1 cellular context compared by ENCODE assay signal in the genomic region with DNA sequence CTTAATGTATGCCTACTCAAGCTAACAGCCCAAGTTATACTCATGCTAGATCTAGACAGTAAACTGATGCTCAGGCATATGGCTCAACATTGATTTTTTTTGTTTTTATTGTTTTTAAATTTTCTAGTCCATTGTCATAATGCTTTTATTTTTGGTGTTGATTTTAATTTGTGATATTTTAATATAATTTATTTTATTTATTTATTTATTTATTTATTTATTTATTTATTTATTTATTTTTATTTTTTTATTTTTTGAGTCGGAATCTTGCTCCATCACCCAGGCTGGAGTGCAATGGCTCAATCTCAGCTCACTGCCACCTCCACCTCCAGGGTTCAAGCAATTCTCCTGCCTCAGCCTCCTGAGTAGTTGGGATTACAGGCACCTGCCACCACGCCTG.
TF ChIP-seq lines count a peak whose summit lies in the region.

No MANE protein-coding gene starts in this region.

TF ChIP-seq in HEK293, 187 proteins besides CTCF, POLR2A, EP300 and RAD21 (continued from another document):
- TF ChIP-seq ZXDB (tag by site-specific recombination; IDR thresholded peaks at IDR 0.05), result peak; percentile 43; the same call in 1 of the 2 replicates
- TF ChIP-seq ZNF266 (tag by site-specific recombination; IDR thresholded peaks at IDR 0.05; ENCODE audit: low read depth), result peak; percentile 31; the same call in 1 of the 2 replicates
- peak; percentile 87 for TF ChIP-seq ZNF555 (tag by site-specific recombination; conservative IDR thresholded peaks at IDR 0.05)
- TF ChIP-seq ZBTB8A (tag by site-specific recombination; IDR thresholded peaks at IDR 0.05), result peak; percentile 69
- TF ChIP-seq ZNF518A (tag by site-specific recombination; conservative IDR thresholded peaks at IDR 0.05; ENCODE audit: low read depth), result peak; percentile 79
- peak; percentile 63; the same call in 1 of the 2 replicates for TF ChIP-seq REST (tag by site-specific recombination; IDR thresholded peaks at IDR 0.05)
- peak; percentile 60 for TF ChIP-seq ZNF623 (tag by site-specific recombination; IDR thresholded peaks at IDR 0.05)
- TF ChIP-seq, protein P1, sequence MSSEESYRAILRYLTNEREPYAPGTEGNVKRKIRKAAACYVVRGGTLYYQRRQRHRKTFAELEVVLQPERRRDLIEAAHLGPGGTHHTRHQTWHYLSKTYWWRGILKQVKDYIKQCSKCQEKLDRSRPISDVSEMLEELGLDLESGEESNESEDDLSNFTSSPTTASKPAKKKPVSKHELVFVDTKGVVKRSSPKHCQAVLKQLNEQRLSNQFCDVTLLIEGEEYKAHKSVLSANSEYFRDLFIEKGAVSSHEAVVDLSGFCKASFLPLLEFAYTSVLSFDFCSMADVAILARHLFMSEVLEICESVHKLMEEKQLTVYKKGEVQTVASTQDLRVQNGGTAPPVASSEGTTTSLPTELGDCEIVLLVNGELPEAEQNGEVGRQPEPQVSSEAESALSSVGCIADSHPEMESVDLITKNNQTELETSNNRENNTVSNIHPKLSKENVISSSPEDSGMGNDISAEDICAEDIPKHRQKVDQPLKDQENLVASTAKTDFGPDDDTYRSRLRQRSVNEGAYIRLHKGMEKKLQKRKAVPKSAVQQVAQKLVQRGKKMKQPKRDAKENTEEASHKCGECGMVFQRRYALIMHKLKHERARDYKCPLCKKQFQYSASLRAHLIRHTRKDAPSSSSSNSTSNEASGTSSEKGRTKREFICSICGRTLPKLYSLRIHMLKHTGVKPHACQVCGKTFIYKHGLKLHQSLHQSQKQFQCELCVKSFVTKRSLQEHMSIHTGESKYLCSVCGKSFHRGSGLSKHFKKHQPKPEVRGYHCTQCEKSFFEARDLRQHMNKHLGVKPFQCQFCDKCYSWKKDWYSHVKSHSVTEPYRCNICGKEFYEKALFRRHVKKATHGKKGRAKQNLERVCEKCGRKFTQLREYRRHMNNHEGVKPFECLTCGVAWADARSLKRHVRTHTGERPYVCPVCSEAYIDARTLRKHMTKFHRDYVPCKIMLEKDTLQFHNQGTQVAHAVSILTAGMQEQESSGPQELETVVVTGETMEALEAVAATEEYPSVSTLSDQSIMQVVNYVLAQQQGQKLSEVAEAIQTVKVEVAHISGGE (tag by site-specific recombination; conservative IDR thresholded peaks at IDR 0.05; ENCODE audit: low read depth), result peak; percentile 87
- peak; percentile 53 for TF ChIP-seq ZNF510 (tag by site-specific recombination; IDR thresholded peaks at IDR 0.05; ENCODE audit: insufficient replicate concordance)
- TF ChIP-seq ZNF394 (tag by site-specific recombination; IDR thresholded peaks at IDR 0.05; ENCODE audit: borderline replicate concordance), result peak; percentile 92
TF ChIP-seq in HEK293: peak in this region for 12; not testable (repeated sequence) for 175.
